Comparison of ENCODE assay signal across 15 cellular contexts in the genomic region with DNA sequence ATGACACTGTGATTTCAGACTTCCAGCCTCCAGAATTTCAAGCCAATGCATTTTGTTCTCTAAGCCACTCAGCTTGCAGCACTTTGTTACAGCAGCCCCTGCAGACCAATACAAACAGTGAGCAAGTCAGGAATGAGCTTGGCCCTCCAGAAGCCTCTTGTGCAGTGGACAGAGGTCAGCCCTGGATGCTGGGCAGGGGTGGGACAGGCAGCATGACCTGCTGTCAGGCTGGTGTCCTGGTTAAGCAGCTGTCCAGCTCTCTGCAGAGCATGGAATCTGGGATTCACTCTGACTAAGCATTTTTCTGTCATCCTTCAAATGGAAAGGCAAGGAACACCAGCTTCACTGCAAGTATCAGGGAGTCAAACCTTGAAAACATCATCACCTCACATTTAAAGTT.
"Had no signal": no experiment of that assay in that cellular context is flagged by ENCODE, and none has a peak within 500 bp of the region (broad histone marks: within the 10 kb centered on the region; RNA-seq: fewer than 3 reads in every experiment).

No MANE protein-coding gene starts in this region.

- H3K36me3 Mint-ChIP-seq: activated naive CD4-positive, alpha-beta T cell treated with anti-CD3 and anti-CD28 coated beads, Interleukin-2, amount 10 ng/mL, durations not matched to agents 7 days and 5 days; stimulated activated effector memory CD8-positive, alpha-beta T cell treated with anti-CD3 and anti-CD28 coated beads, Interleukin-12 subunit alpha, Interleukin-12 subunit beta, amount 100 ng/mL, for 72 hours had no signal

- DNase-seq: activated CD4-positive, alpha-beta memory T cell treated with anti-CD3 and anti-CD28 coated beads, Interleukin-2, amount 10 ng/mL, durations not matched to agents 7 days and 5 days; activated CD4-positive, alpha-beta T cell treated with anti-CD3 and anti-CD28 coated beads for 4 hours; activated naive CD4-positive, alpha-beta T cell treated with anti-CD3 and anti-CD28 coated beads, Interleukin-2, amount 10 ng/mL, durations not matched to agents 7 days and 5 days; activated T-cell treated with anti-CD3 and anti-CD28 coated beads, Interleukin-2, amount 50 U/mL, for 24 hours; dorsolateral prefrontal cortex; foreskin fibroblast; glutamatergic neuron; nephron progenitor cell; right lobe of liver; stimulated activated CD4-positive, alpha-beta T cell treated with anti-CD3 and anti-CD28 coated beads, Interleukin-2, amount 100 ng/mL, for 24 hours; T-helper 17 cell had no signal

- H3K36me3 ChIP-seq: cardiac muscle cell, prostate gland, right lobe of liver had no signal

- H3K27ac ChIP-seq: cardiac muscle cell, dorsolateral prefrontal cortex, prostate gland, right lobe of liver had no signal

- H3K9me3 Mint-ChIP-seq: activated CD4-positive, alpha-beta memory T cell treated with anti-CD3 and anti-CD28 coated beads, Interleukin-2, amount 10 ng/mL, durations not matched to agents 7 days and 5 days; activated naive CD4-positive, alpha-beta T cell treated with anti-CD3 and anti-CD28 coated beads, Interleukin-2, amount 10 ng/mL, durations not matched to agents 7 days and 5 days had no signal

- H3K4me1 ChIP-seq: prostate gland, right lobe of liver had no signal

- H3K27ac Mint-ChIP-seq: activated CD4-positive, alpha-beta memory T cell treated with anti-CD3 and anti-CD28 coated beads, Interleukin-2, amount 10 ng/mL, durations not matched to agents 7 days and 5 days; activated naive CD4-positive, alpha-beta T cell treated with anti-CD3 and anti-CD28 coated beads, Interleukin-2, amount 10 ng/mL, durations not matched to agents 7 days and 5 days; activated T-cell treated with anti-CD3 and anti-CD28 coated beads, Interleukin-2, amount 50 U/mL, for 24 hours; nephron progenitor cell; stimulated activated effector memory CD8-positive, alpha-beta T cell treated with anti-CD3 and anti-CD28 coated beads, Interleukin-12 subunit alpha, Interleukin-12 subunit beta, amount 100 ng/mL, for 72 hours; T-helper 17 cell; WTC11 had no signal

- H3K9me3 ChIP-seq: prostate gland, right lobe of liver had no signal

- H3K4me3 Mint-ChIP-seq: activated CD4-positive, alpha-beta memory T cell treated with anti-CD3 and anti-CD28 coated beads, Interleukin-2, amount 10 ng/mL, durations not matched to agents 7 days and 5 days; activated naive CD4-positive, alpha-beta T cell treated with anti-CD3 and anti-CD28 coated beads, Interleukin-2, amount 10 ng/mL, durations not matched to agents 7 days and 5 days; activated T-cell treated with anti-CD3 and anti-CD28 coated beads, Interleukin-2, amount 50 U/mL, for 24 hours; nephron progenitor cell; stimulated activated effector memory CD8-positive, alpha-beta T cell treated with anti-CD3 and anti-CD28 coated beads, Interleukin-12 subunit alpha, Interleukin-12 subunit beta, amount 100 ng/mL, for 72 hours; T-helper 17 cell; WTC11 had no signal

- H3K27me3 Mint-ChIP-seq: activated CD4-positive, alpha-beta memory T cell treated with anti-CD3 and anti-CD28 coated beads, Interleukin-2, amount 10 ng/mL, durations not matched to agents 7 days and 5 days; activated T-cell treated with anti-CD3 and anti-CD28 coated beads, Interleukin-2, amount 50 U/mL, for 24 hours had no signal

- H3K4me3 ChIP-seq: cardiac muscle cell, dorsolateral prefrontal cortex, prostate gland, right lobe of liver had no signal

- H3K4me1 Mint-ChIP-seq: stimulated activated effector memory CD8-positive, alpha-beta T cell treated with anti-CD3 and anti-CD28 coated beads, Interleukin-12 subunit alpha, Interleukin-12 subunit beta, amount 100 ng/mL, for 72 hours had no signal

- H3K27me3 ChIP-seq: cardiac muscle cell, dorsolateral prefrontal cortex, right lobe of liver had no signal
